In the genomic region with DNA sequence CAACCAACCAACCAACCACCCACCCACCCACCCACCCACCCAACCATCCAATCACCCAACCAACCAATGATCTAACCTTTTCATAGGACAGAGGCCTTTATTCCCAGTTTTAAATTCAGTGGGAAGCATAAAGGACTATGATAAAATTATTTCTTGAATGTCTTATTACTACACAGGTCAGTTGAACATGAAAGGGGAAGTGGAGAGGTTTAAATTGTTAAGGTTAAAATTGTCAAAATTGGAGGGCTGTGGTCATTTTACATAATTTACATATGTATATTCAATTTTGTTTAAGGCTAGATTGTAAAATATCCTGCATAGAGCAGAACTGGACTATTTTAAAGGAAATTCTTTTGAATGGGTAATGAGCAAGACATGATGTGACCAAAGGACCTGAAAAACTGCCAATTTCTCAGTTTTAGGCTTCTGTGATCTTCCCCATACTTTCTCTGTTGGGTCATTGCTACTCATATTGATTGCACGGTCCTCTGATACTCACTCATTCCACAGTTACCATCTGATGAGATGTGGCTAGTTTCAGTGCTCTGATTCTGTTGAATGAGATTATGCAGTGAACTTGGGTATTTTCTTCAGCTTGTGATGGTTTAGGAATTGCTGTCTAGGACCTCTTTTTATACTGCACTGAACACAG, we compare ENCODE assay signal across 1 cellular context.
TF ChIP-seq lines count a peak whose summit lies in the region.

No MANE protein-coding gene starts in this region.

TF ChIP-seq in SK-N-SH treated with all-trans-retinoic acid at 6 μM for 48 hours, 23 proteins besides CTCF, POLR2A, EP300 and RAD21 (continued from another document):
- TF ChIP-seq, protein P1, sequence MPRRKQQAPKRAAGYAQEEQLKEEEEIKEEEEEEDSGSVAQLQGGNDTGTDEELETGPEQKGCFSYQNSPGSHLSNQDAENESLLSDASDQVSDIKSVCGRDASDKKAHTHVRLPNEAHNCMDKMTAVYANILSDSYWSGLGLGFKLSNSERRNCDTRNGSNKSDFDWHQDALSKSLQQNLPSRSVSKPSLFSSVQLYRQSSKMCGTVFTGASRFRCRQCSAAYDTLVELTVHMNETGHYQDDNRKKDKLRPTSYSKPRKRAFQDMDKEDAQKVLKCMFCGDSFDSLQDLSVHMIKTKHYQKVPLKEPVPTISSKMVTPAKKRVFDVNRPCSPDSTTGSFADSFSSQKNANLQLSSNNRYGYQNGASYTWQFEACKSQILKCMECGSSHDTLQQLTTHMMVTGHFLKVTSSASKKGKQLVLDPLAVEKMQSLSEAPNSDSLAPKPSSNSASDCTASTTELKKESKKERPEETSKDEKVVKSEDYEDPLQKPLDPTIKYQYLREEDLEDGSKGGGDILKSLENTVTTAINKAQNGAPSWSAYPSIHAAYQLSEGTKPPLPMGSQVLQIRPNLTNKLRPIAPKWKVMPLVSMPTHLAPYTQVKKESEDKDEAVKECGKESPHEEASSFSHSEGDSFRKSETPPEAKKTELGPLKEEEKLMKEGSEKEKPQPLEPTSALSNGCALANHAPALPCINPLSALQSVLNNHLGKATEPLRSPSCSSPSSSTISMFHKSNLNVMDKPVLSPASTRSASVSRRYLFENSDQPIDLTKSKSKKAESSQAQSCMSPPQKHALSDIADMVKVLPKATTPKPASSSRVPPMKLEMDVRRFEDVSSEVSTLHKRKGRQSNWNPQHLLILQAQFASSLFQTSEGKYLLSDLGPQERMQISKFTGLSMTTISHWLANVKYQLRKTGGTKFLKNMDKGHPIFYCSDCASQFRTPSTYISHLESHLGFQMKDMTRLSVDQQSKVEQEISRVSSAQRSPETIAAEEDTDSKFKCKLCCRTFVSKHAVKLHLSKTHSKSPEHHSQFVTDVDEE (CRISPR knock-in tag; IDR thresholded peaks at IDR 0.05): no peak
- TF ChIP-seq, protein P2, sequence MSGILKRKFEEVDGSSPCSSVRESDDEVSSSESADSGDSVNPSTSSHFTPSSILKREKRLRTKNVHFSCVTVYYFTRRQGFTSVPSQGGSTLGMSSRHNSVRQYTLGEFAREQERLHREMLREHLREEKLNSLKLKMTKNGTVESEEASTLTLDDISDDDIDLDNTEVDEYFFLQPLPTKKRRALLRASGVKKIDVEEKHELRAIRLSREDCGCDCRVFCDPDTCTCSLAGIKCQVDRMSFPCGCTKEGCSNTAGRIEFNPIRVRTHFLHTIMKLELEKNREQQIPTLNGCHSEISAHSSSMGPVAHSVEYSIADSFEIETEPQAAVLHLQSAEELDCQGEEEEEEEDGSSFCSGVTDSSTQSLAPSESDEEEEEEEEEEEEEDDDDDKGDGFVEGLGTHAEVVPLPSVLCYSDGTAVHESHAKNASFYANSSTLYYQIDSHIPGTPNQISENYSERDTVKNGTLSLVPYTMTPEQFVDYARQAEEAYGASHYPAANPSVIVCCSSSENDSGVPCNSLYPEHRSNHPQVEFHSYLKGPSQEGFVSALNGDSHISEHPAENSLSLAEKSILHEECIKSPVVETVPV (CRISPR knock-in tag; IDR thresholded peaks at IDR 0.05): no peak
- no peak for TF ChIP-seq ZNF70 (CRISPR knock-in tag; IDR thresholded peaks at IDR 0.05)
